1 cellular context compared by ENCODE assay signal in the genomic region with DNA sequence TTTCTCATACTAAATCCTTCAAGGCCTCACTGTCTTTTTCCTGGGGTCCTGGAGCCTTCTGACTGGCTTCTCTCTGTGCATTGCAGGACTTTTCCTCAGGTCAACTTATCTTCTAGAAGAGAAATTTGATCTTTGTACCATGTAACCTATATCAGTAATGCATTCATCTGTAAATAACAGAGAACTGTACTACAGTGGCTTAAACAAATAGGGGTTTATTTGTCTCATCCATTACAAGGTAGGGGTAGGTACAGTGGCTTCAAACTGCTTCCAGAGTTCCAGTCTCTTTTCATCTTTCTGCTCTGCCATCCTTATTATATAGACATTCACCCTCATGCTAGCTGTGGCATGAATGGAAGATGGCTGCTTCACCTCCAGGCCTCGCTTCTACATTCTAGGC.
A peak's percentile ranks its signal among the peaks of the same experiment; 100 is the strongest.
TF ChIP-seq lines count a peak whose summit lies in the region.

No MANE protein-coding gene starts in this region.

TF ChIP-seq in HepG2, 621 proteins besides CTCF, POLR2A, EP300 and RAD21 (continued from another document and continues in another):
- TF ChIP-seq, protein P1, sequence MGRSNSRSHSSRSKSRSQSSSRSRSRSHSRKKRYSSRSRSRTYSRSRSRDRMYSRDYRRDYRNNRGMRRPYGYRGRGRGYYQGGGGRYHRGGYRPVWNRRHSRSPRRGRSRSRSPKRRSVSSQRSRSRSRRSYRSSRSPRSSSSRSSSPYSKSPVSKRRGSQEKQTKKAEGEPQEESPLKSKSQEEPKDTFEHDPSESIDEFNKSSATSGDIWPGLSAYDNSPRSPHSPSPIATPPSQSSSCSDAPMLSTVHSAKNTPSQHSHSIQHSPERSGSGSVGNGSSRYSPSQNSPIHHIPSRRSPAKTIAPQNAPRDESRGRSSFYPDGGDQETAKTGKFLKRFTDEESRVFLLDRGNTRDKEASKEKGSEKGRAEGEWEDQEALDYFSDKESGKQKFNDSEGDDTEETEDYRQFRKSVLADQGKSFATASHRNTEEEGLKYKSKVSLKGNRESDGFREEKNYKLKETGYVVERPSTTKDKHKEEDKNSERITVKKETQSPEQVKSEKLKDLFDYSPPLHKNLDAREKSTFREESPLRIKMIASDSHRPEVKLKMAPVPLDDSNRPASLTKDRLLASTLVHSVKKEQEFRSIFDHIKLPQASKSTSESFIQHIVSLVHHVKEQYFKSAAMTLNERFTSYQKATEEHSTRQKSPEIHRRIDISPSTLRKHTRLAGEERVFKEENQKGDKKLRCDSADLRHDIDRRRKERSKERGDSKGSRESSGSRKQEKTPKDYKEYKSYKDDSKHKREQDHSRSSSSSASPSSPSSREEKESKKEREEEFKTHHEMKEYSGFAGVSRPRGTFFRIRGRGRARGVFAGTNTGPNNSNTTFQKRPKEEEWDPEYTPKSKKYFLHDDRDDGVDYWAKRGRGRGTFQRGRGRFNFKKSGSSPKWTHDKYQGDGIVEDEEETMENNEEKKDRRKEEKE (IDR thresholded peaks at IDR 0.05): no peak
- TF ChIP-seq SOX5 (CRISPR knock-in tag; IDR thresholded peaks at IDR 0.05; ENCODE audit: borderline replicate concordance): peak; percentile 51; the same call in 1 of the 2 replicates
- peak; percentile 32; the same call in 1 of the 2 replicates for TF ChIP-seq IRF2 (CRISPR knock-in tag; IDR thresholded peaks at IDR 0.05)
- TF ChIP-seq, protein P2, sequence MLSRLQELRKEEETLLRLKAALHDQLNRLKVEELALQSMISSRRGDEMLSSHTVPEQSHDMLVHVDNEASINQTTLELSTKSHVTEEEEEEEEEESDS (CRISPR knock-in tag; IDR thresholded peaks at IDR 0.05; ENCODE audit: borderline replicate concordance): no peak
- TF ChIP-seq TGIF2 (CRISPR knock-in tag; IDR thresholded peaks at IDR 0.05): no peak
- TF ChIP-seq, protein P3, sequence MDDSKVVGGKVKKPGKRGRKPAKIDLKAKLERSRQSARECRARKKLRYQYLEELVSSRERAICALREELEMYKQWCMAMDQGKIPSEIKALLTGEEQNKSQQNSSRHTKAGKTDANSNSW (CRISPR knock-in tag; IDR thresholded peaks at IDR 0.05; ENCODE audit: borderline replicate concordance): no peak
- TF ChIP-seq NFATC3 (CRISPR knock-in tag; IDR thresholded peaks at IDR 0.05): no peak
- no peak for TF ChIP-seq SP1 (IDR thresholded peaks at IDR 0.05)
- TF ChIP-seq SP1 (CRISPR knock-in tag; IDR thresholded peaks at IDR 0.05): no peak
- no peak for TF ChIP-seq ISX (CRISPR knock-in tag; conservative IDR thresholded peaks at IDR 0.05)
- TF ChIP-seq, protein P4, sequence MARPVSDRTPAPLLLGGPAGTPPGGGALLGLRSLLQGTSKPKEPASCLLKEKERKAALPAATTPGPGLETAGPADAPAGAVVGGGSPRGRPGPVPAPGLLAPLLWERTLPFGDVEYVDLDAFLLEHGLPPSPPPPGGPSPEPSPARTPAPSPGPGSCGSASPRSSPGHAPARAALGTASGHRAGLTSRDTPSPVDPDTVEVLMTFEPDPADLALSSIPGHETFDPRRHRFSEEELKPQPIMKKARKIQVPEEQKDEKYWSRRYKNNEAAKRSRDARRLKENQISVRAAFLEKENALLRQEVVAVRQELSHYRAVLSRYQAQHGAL (CRISPR knock-in tag; IDR thresholded peaks at IDR 0.05; ENCODE audit: not compliant biosample characterization): no peak
- TF ChIP-seq ZMYM3 (CRISPR knock-in tag; IDR thresholded peaks at IDR 0.05): no peak
- 0 out of 2 replicates have a peak, but pooled peaks have one; percentile 21 for TF ChIP-seq ZNF644 (CRISPR knock-in tag; IDR thresholded peaks at IDR 0.05; ENCODE audit: low read depth)
- no peak for TF ChIP-seq ZIK1 (CRISPR knock-in tag; IDR thresholded peaks at IDR 0.05; ENCODE audit: borderline replicate concordance, low read depth)
- TF ChIP-seq, protein P5, sequence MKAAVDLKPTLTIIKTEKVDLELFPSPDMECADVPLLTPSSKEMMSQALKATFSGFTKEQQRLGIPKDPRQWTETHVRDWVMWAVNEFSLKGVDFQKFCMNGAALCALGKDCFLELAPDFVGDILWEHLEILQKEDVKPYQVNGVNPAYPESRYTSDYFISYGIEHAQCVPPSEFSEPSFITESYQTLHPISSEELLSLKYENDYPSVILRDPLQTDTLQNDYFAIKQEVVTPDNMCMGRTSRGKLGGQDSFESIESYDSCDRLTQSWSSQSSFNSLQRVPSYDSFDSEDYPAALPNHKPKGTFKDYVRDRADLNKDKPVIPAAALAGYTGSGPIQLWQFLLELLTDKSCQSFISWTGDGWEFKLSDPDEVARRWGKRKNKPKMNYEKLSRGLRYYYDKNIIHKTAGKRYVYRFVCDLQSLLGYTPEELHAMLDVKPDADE (CRISPR knock-in tag; IDR thresholded peaks at IDR 0.05): no peak
- TF ChIP-seq, protein P6, sequence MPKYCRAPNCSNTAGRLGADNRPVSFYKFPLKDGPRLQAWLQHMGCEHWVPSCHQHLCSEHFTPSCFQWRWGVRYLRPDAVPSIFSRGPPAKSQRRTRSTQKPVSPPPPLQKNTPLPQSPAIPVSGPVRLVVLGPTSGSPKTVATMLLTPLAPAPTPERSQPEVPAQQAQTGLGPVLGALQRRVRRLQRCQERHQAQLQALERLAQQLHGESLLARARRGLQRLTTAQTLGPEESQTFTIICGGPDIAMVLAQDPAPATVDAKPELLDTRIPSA (CRISPR knock-in tag; IDR thresholded peaks at IDR 0.05; ENCODE audit: borderline replicate concordance): no peak
- no peak for TF ChIP-seq ZNF552 (CRISPR knock-in tag; IDR thresholded peaks at IDR 0.05; ENCODE audit: borderline replicate concordance)
- TF ChIP-seq HDAC2 (CRISPR knock-in tag; IDR thresholded peaks at IDR 0.05): peak; percentile 54; the same call in 1 of the 2 replicates
- TF ChIP-seq PITX1 (CRISPR knock-in tag; IDR thresholded peaks at IDR 0.05): no peak
- TF ChIP-seq, protein P7, sequence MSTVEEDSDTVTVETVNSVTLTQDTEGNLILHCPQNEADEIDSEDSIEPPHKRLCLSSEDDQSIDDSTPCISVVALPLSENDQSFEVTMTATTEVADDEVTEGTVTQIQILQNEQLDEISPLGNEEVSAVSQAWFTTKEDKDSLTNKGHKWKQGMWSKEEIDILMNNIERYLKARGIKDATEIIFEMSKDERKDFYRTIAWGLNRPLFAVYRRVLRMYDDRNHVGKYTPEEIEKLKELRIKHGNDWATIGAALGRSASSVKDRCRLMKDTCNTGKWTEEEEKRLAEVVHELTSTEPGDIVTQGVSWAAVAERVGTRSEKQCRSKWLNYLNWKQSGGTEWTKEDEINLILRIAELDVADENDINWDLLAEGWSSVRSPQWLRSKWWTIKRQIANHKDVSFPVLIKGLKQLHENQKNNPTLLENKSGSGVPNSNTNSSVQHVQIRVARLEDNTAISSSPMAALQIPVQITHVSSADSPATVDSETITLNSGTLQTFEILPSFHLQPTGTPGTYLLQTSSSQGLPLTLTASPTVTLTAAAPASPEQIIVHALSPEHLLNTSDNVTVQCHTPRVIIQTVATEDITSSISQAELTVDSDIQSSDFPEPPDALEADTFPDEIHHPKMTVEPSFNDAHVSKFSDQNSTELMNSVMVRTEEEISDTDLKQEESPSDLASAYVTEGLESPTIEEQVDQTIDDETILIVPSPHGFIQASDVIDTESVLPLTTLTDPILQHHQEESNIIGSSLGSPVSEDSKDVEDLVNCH (CRISPR knock-in tag; IDR thresholded peaks at IDR 0.05): no peak
- no peak for TF ChIP-seq TBX2 (CRISPR knock-in tag; IDR thresholded peaks at IDR 0.05; ENCODE audit: borderline replicate concordance)
- TF ChIP-seq, protein P8, sequence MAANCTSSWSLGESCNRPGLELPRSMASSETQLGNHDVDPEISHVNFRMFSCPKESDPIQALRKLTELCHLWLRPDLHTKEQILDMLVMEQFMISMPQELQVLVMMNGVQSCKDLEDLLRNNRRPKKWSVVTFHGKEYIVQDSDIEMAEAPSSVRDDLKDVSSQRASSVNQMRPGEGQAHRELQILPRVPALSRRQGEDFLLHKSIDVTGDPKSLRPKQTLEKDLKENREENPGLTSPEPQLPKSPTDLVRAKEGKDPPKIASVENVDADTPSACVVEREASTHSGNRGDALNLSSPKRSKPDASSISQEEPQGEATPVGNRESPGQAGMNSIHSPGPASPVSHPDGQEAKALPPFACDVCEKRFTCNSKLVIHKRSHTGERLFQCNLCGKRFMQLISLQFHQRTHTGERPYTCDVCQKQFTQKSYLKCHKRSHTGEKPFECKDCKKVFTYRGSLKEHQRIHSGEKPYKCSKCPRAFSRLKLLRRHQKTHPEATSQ (CRISPR knock-in tag; IDR thresholded peaks at IDR 0.05; ENCODE audit: borderline replicate concordance): no peak
- peak; percentile 71; the same call in 1 of the 2 replicates for TF ChIP-seq FOXJ3 (CRISPR knock-in tag; IDR thresholded peaks at IDR 0.05; ENCODE audit: borderline replicate concordance)
- no peak for TF ChIP-seq NFE2L2 (IDR thresholded peaks at IDR 0.05; ENCODE audit: low read length)
- no peak for TF ChIP-seq MIER3 (CRISPR knock-in tag; IDR thresholded peaks at IDR 0.05; ENCODE audit: borderline replicate concordance)
- TF ChIP-seq TRIM24 (CRISPR knock-in tag; IDR thresholded peaks at IDR 0.05): no peak
- no peak for TF ChIP-seq ZNF569 (CRISPR knock-in tag; IDR thresholded peaks at IDR 0.05; ENCODE audit: borderline replicate concordance)
- no peak for TF ChIP-seq XRCC5 (optimal IDR thresholded peaks at IDR 0.05; ENCODE audit: low read length)
- TF ChIP-seq KDM6A (CRISPR knock-in tag; IDR thresholded peaks at IDR 0.05; ENCODE audit: low read depth): 0 out of 2 replicates have a peak, but pooled peaks have one; percentile 25
- no peak for TF ChIP-seq ZNF224 (CRISPR knock-in tag; IDR thresholded peaks at IDR 0.05)
- no peak; the same call in 1 of the 2 replicates for TF ChIP-seq SALL1 (CRISPR knock-in tag; IDR thresholded peaks at IDR 0.05)
- no peak for TF ChIP-seq MTF2 (CRISPR knock-in tag; IDR thresholded peaks at IDR 0.05; ENCODE audit: borderline replicate concordance)
- TF ChIP-seq PTBP1 (IDR thresholded peaks at IDR 0.05; ENCODE audit: low read depth, low read length, poor library complexity, severe bottlenecking): no peak
- 0 out of 2 replicates have a peak, but pooled peaks have one; percentile 15 for TF ChIP-seq ZFY (CRISPR knock-in tag; IDR thresholded peaks at IDR 0.05)
- no peak for TF ChIP-seq ATRX (CRISPR knock-in tag; IDR thresholded peaks at IDR 0.05; ENCODE audit: borderline replicate concordance)
- TF ChIP-seq, protein P9, sequence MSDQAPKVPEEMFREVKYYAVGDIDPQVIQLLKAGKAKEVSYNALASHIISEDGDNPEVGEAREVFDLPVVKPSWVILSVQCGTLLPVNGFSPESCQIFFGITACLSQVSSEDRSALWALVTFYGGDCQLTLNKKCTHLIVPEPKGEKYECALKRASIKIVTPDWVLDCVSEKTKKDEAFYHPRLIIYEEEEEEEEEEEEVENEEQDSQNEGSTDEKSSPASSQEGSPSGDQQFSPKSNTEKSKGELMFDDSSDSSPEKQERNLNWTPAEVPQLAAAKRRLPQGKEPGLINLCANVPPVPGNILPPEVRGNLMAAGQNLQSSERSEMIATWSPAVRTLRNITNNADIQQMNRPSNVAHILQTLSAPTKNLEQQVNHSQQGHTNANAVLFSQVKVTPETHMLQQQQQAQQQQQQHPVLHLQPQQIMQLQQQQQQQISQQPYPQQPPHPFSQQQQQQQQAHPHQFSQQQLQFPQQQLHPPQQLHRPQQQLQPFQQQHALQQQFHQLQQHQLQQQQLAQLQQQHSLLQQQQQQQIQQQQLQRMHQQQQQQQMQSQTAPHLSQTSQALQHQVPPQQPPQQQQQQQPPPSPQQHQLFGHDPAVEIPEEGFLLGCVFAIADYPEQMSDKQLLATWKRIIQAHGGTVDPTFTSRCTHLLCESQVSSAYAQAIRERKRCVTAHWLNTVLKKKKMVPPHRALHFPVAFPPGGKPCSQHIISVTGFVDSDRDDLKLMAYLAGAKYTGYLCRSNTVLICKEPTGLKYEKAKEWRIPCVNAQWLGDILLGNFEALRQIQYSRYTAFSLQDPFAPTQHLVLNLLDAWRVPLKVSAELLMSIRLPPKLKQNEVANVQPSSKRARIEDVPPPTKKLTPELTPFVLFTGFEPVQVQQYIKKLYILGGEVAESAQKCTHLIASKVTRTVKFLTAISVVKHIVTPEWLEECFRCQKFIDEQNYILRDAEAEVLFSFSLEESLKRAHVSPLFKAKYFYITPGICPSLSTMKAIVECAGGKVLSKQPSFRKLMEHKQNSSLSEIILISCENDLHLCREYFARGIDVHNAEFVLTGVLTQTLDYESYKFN (CRISPR knock-in tag; conservative IDR thresholded peaks at IDR 0.05): peak; percentile 81
- TF ChIP-seq ZNF709 (CRISPR knock-in tag; IDR thresholded peaks at IDR 0.05): no peak
- peak; percentile 70; the same call in 1 of the 2 replicates for TF ChIP-seq SIX4 (CRISPR knock-in tag; IDR thresholded peaks at IDR 0.05)
- TF ChIP-seq CENPX (CRISPR knock-in tag; IDR thresholded peaks at IDR 0.05): no peak
- no peak for TF ChIP-seq ZNF468 (CRISPR knock-in tag; IDR thresholded peaks at IDR 0.05)
- TF ChIP-seq NAIF1 (CRISPR knock-in tag; IDR thresholded peaks at IDR 0.05; ENCODE audit: borderline replicate concordance): no peak
- TF ChIP-seq, protein P10, sequence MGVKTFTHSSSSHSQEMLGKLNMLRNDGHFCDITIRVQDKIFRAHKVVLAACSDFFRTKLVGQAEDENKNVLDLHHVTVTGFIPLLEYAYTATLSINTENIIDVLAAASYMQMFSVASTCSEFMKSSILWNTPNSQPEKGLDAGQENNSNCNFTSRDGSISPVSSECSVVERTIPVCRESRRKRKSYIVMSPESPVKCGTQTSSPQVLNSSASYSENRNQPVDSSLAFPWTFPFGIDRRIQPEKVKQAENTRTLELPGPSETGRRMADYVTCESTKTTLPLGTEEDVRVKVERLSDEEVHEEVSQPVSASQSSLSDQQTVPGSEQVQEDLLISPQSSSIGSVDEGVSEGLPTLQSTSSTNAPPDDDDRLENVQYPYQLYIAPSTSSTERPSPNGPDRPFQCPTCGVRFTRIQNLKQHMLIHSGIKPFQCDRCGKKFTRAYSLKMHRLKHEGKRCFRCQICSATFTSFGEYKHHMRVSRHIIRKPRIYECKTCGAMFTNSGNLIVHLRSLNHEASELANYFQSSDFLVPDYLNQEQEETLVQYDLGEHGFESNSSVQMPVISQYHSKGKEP (CRISPR knock-in tag; IDR thresholded peaks at IDR 0.05): no peak
- TF ChIP-seq, protein P11, sequence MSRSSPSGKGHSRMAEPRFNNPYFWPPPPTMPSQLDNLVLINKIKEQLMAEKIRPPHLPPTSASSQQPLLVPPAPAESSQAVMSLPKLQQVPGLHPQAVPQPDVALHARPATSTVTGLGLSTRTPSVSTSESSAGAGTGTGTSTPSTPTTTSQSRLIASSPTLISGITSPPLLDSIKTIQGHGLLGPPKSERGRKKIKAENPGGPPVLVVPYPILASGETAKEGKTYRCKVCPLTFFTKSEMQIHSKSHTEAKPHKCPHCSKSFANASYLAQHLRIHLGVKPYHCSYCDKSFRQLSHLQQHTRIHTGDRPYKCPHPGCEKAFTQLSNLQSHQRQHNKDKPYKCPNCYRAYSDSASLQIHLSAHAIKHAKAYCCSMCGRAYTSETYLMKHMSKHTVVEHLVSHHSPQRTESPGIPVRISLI (CRISPR knock-in tag; IDR thresholded peaks at IDR 0.05; ENCODE audit: borderline replicate concordance): no peak
- TF ChIP-seq ZMYM4 (CRISPR knock-in tag; IDR thresholded peaks at IDR 0.05): peak; percentile 45; the same call in 1 of the 2 replicates
- no peak for TF ChIP-seq ZNF761 (CRISPR knock-in tag; conservative IDR thresholded peaks at IDR 0.05)
- TF ChIP-seq ZNF263 (CRISPR knock-in tag; IDR thresholded peaks at IDR 0.05): no peak
